8 cellular contexts compared by ENCODE assay signal in genomic region chr22:46390652-46391301, GRCh38. TPM values are rescaled to one million over a fixed set of nuclear protein-coding genes. Genes with fewer than 3 reads are reported as not detected.
DNase-seq lines count a peak whose midpoint lies in the region; ATAC-seq and TF ChIP-seq lines count a peak whose summit lies in the region.

No MANE protein-coding gene starts in this region.

- TF ChIP-seq POLR2A in erythroblast (IDR thresholded peaks at IDR 0.05; ENCODE audit: low read length) = no peak

- peak; percentile 87 for ATAC-seq in sciatic nerve

- peak overlapping the region; percentile 47 for H3K27ac ChIP-seq in GM23248
- no peak overlapping the region for H3K27ac ChIP-seq in cardiac muscle cell

- H3K27ac Mint-ChIP-seq in T-helper 2 cell treated with Interferon-gamma antibody and Interleukin-4, amounts not matched to agents 5 μg/mL and 100 μg/mL, for 36 hours = no peak overlapping the region

- WGBS in GM23248 (ENCODE audit: low coverage in 1 of 2, low lambda C conversion rate in 2 of 2, missing lambda C conversion rate in 2 of 2), 2 experiments = 4 to 5% methylated on average over 32 of the region's 32 CpGs

- no peaks in the 10 kb centered on the region for H3K9me3 Mint-ChIP-seq in T-helper 2 cell treated with Interferon-gamma antibody and Interleukin-4, amounts not matched to agents 5 μg/mL and 100 μg/mL, for 36 hours

- no peaks in the 10 kb centered on the region for H3K4me1 Mint-ChIP-seq in T-helper 2 cell treated with Interferon-gamma antibody and Interleukin-4, amounts not matched to agents 5 μg/mL and 100 μg/mL, for 36 hours (ENCODE audit: low read depth)

- DNase-seq in GM23248 (peak; percentile 92), SK-MEL-5 (ENCODE audit: low read depth, low spot score) (peak; percentile 60), cardiac muscle cell (ENCODE audit: low read depth in 1 of 2, low spot score in 1 of 2) (peak in 1 of 2 donors; percentile 71), sciatic nerve (ENCODE audit: low spot score) (peak; percentile 82), NCI-H345 (lab: John Stamatoyannopoulos, UW) (no peak), erythroblast (lab: John Stamatoyannopoulos, UW) (no peak)
- no peak for DNase-seq in stimulated activated CD4-positive, alpha-beta T cell treated with anti-CD3 and anti-CD28 coated beads, Interleukin-2, amount 100 ng/mL, for 24 hours
- no peak for DNase-seq in T-helper 2 cell treated with Interferon-gamma antibody and Interleukin-4, amounts not matched to agents 5 μg/mL and 100 μg/mL, for 36 hours (ENCODE audit: low spot score)

- peak overlapping the region; percentile 97 for H3K4me2 ChIP-seq in GM23248 (ENCODE audit: unreplicated experiment)

- H3K4me3 ChIP-seq in GM23248 (peak overlapping the region; percentile 67), cardiac muscle cell (no peak overlapping the region)

- H3F3A ChIP-seq in GM23248 (ENCODE audit: insufficient read depth) = no peaks in the 10 kb centered on the region

- H3K36me3 Mint-ChIP-seq in T-helper 2 cell treated with Interferon-gamma antibody and Interleukin-4, amounts not matched to agents 5 μg/mL and 100 μg/mL, for 36 hours (ENCODE audit: low read depth) = no peaks in the 10 kb centered on the region

- H3K9ac ChIP-seq in GM23248 = peak overlapping the region; percentile 72

- H3K36me3 ChIP-seq in GM23248 (ENCODE audit: low read depth) (no peaks in the 10 kb centered on the region), cardiac muscle cell (peaks cover 5% of the 10 kb centered on the region)

- peak overlapping the region; percentile 82 for H2AFZ ChIP-seq in GM23248

- H3K27me3 Mint-ChIP-seq in T-helper 2 cell treated with Interferon-gamma antibody and Interleukin-4, amounts not matched to agents 5 μg/mL and 100 μg/mL, for 36 hours (ENCODE audit: low read depth) = no peaks in the 10 kb centered on the region

- no peak overlapping the region for H3K4me3 Mint-ChIP-seq in T-helper 2 cell treated with Interferon-gamma antibody and Interleukin-4, amounts not matched to agents 5 μg/mL and 100 μg/mL, for 36 hours

- H3K4me1 ChIP-seq in GM23248 (ENCODE audit: insufficient read depth) (no peaks in the 10 kb centered on the region), cardiac muscle cell (ENCODE audit: low read depth) (no peaks in the 10 kb centered on the region)

- peak; percentile 57 for TF ChIP-seq CTCF in cardiac muscle cell (IDR thresholded peaks at IDR 0.05; ENCODE audit: low read depth, low read length)

- H4K20me1 ChIP-seq in GM23248 (ENCODE audit: insufficient read depth) = no peaks in the 10 kb centered on the region

- intact Hi-C loops in sciatic nerve (cut with DNase I) = no loop called here

- H3K9me3 ChIP-seq in GM23248 (ENCODE audit: low read depth) (no peaks in the 10 kb centered on the region), cardiac muscle cell (ENCODE audit: low read depth) (no peaks in the 10 kb centered on the region)

- no peaks in the 10 kb centered on the region for H3K27me3 ChIP-seq in GM23248 (replicated peaks; ENCODE audit: insufficient read depth)
- H3K27me3 ChIP-seq in cardiac muscle cell = no peaks in the 10 kb centered on the region

- no peaks in the 10 kb centered on the region for H3K79me2 ChIP-seq in GM23248 (ENCODE audit: insufficient read depth)

- H3K9me2 ChIP-seq in GM23248 (ENCODE audit: insufficient read depth) = no peaks in the 10 kb centered on the region

- in situ Hi-C loops in GM23248 (cut with MboI) = no loop called here
- in situ Hi-C loops in SK-MEL-5 (cut with HindIII; ENCODE audit: low pct_unique_long_range_greater_than_20kb, low sequenced_read_pairs) = no loop called here

RNA-seq across cellular contexts. Expression of gene TRMU, which starts 55.3 kb away (rescaled TPM):
- 38.4 and 41.2 TPM in 2 replicates for total RNA-seq in GM23248 (2014; rRNA removed; shearing (Covaris generic))
- 27.0 and 29.5 TPM in 2 replicates for polyA plus RNA-seq in GM23248 (2016; fragmentation: Nextera tagmentation; extraction: Ambion mirVana)
- 58.4 and 61.3 TPM in 2 replicates for total RNA-seq in SK-MEL-5 (2014; rRNA removed; shearing (Covaris generic))
- polyA plus RNA-seq in SK-MEL-5 (2015; cell fraction: cytosol; rRNA removed) = 45.6 and 48.5 TPM in 2 replicates
- 351 and 398 TPM in 2 replicates for polyA plus RNA-seq in SK-MEL-5 (2015; cell fraction: nucleus; rRNA removed)
- total RNA-seq in cardiac muscle cell = 82.3 and 127 TPM in 2 replicates
- 130 and 155 TPM in 2 replicates for polyA plus RNA-seq in cardiac muscle cell
- 34.1 TPM for total RNA-seq in sciatic nerve

Comparison
In these comparisons a context has a peak if more than half of its experiments do, and no peak if none do; other contexts are left out.
1. DNase-seq: peak in GM23248 (single experiment), SK-MEL-5 (single experiment) and sciatic nerve (single experiment); none in NCI-H345 (single experiment), stimulated activated CD4-positive, alpha-beta T cell treated with anti-CD3 and anti-CD28 coated beads, Interleukin-2, amount 100 ng/mL, for 24 hours (0 of 2), erythroblast (0 of 2) and T-helper 2 cell treated with Interferon-gamma antibody and Interleukin-4, amounts not matched to agents 5 μg/mL and 100 μg/mL, for 36 hours (single experiment).